In genomic region chr16:8868272-8869211, GRCh38 we compare ENCODE assay signal across 1 cellular context.
TF ChIP-seq lines count a peak whose summit lies in the region.

Gene CARHSP1, minus strand, starts transcription at chr16:8869006. Its CDS starts 9,678 bp downstream, at chr16:8859328.

TF ChIP-seq in HepG2, 621 proteins besides CTCF, POLR2A, EP300 and RAD21 (continued from another document and continues in another):
- TF ChIP-seq GMEB1 (CRISPR knock-in tag; IDR thresholded peaks at IDR 0.05; ENCODE audit: borderline replicate concordance) (peak; percentile 32; the same call in 1 of the 2 replicates), BRCA1 (CRISPR knock-in tag; IDR thresholded peaks at IDR 0.05) (no peak), ZNF740 (CRISPR knock-in tag; IDR thresholded peaks at IDR 0.05) (peak; percentile 82), THAP11 (CRISPR knock-in tag; IDR thresholded peaks at IDR 0.05) (peak; percentile 51; the same call in 1 of the 2 replicates), ZC3H4 (CRISPR knock-in tag; IDR thresholded peaks at IDR 0.05; ENCODE audit: borderline replicate concordance) (0 out of 2 replicates have a peak, but pooled peaks have one; percentile 57), TEF (CRISPR knock-in tag; IDR thresholded peaks at IDR 0.05) (no peak), ZNF543 (CRISPR knock-in tag; IDR thresholded peaks at IDR 0.05) (no peak; the same call in 1 of the 2 replicates), ZNF562 (CRISPR knock-in tag; IDR thresholded peaks at IDR 0.05; ENCODE audit: borderline replicate concordance) (no peak), EEA1 (CRISPR knock-in tag; IDR thresholded peaks at IDR 0.05; ENCODE audit: borderline replicate concordance) (no peak; the same call in 1 of the 2 replicates), TOE1 (CRISPR knock-in tag; IDR thresholded peaks at IDR 0.05) (no peak), ZNF180 (CRISPR knock-in tag; IDR thresholded peaks at IDR 0.05; ENCODE audit: borderline replicate concordance, low read depth) (0 out of 2 replicates have a peak, but pooled peaks have one; percentile 42), ZNF75D (CRISPR knock-in tag; IDR thresholded peaks at IDR 0.05; ENCODE audit: borderline replicate concordance) (no peak), ZNF510 (CRISPR knock-in tag; IDR thresholded peaks at IDR 0.05; ENCODE audit: low read depth) (no peak), ZNF280B (CRISPR knock-in tag; IDR thresholded peaks at IDR 0.05; ENCODE audit: borderline replicate concordance) (no peak; the same call in 1 of the 2 replicates), ZNF235 (CRISPR knock-in tag; IDR thresholded peaks at IDR 0.05; ENCODE audit: borderline replicate concordance) (no peak; the same call in 1 of the 2 replicates), SKI (IDR thresholded peaks at IDR 0.05; ENCODE audit: partially characterized antibody) (no peak), ZNF530 (CRISPR knock-in tag; IDR thresholded peaks at IDR 0.05; ENCODE audit: low read depth) (0 out of 2 replicates have a peak, but pooled peaks have one; percentile 21), KLF13 (CRISPR knock-in tag; IDR thresholded peaks at IDR 0.05) (peak; percentile 84; the same call in 1 of the 2 replicates), ZNF770 (CRISPR knock-in tag; IDR thresholded peaks at IDR 0.05) (no peak), SMC3 (IDR thresholded peaks at IDR 0.05; ENCODE audit: low read length) (no peak), ZNF83 (CRISPR knock-in tag; IDR thresholded peaks at IDR 0.05; ENCODE audit: borderline replicate concordance) (no peak; the same call in 1 of the 2 replicates), ZFP1 (CRISPR knock-in tag; IDR thresholded peaks at IDR 0.05) (no peak), ZNF569 (CRISPR knock-in tag; IDR thresholded peaks at IDR 0.05; ENCODE audit: borderline replicate concordance) (no peak; the same call in 1 of the 2 replicates), ISX (CRISPR knock-in tag; conservative IDR thresholded peaks at IDR 0.05) (no peak), TSC22D2 (CRISPR knock-in tag; IDR thresholded peaks at IDR 0.05; ENCODE audit: borderline replicate concordance) (no peak), ZMYM3 (CRISPR knock-in tag; IDR thresholded peaks at IDR 0.05) (peak; percentile 85), U2AF1 (optimal IDR thresholded peaks at IDR 0.05; ENCODE audit: low read depth, low read length) (peak; percentile 49), ZNF234 (CRISPR knock-in tag; conservative IDR thresholded peaks at IDR 0.05) (no peak), RFX1 (IDR thresholded peaks at IDR 0.05) (no peak), PAX8 (CRISPR knock-in tag; IDR thresholded peaks at IDR 0.05; ENCODE audit: borderline replicate concordance) (no peak), ZFYVE20 (CRISPR knock-in tag; IDR thresholded peaks at IDR 0.05; ENCODE audit: borderline replicate concordance, low read depth) (peak; percentile 84; the same call in 1 of the 2 replicates), DPF2 (CRISPR knock-in tag; IDR thresholded peaks at IDR 0.05; ENCODE audit: borderline replicate concordance, low read depth) (no peak), KLF9 (CRISPR knock-in tag; IDR thresholded peaks at IDR 0.05; ENCODE audit: low read depth) (peak; percentile 99), MEF2D (CRISPR knock-in tag; IDR thresholded peaks at IDR 0.05) (peak; percentile 79; the same call in 1 of the 2 replicates), ZNF121 (CRISPR knock-in tag; IDR thresholded peaks at IDR 0.05) (no peak; the same call in 1 of the 2 replicates), BRF2 (CRISPR knock-in tag; IDR thresholded peaks at IDR 0.05) (no peak), ZSCAN20 (CRISPR knock-in tag; IDR thresholded peaks at IDR 0.05; ENCODE audit: borderline replicate concordance) (peak; percentile 57; the same call in 1 of the 2 replicates), FLYWCH1 (CRISPR knock-in tag; IDR thresholded peaks at IDR 0.05) (no peak), ZNF619 (CRISPR knock-in tag; IDR thresholded peaks at IDR 0.05) (no peak), ZNF747 (CRISPR knock-in tag; IDR thresholded peaks at IDR 0.05; ENCODE audit: borderline replicate concordance) (peak; percentile 88), ZNF33A (CRISPR knock-in tag; IDR thresholded peaks at IDR 0.05; ENCODE audit: borderline replicate concordance) (no peak), ZNF883 (CRISPR knock-in tag; IDR thresholded peaks at IDR 0.05; ENCODE audit: not compliant biosample characterization) (peak; percentile 97), ZNF207 (IDR thresholded peaks at IDR 0.05; ENCODE audit: borderline replicate concordance) (no peak), GPBP1L1 (CRISPR knock-in tag; IDR thresholded peaks at IDR 0.05) (no peak), TFE3 (CRISPR knock-in tag; IDR thresholded peaks at IDR 0.05) (no peak; the same call in 1 of the 2 replicates), NONO (IDR thresholded peaks at IDR 0.05) (no peak), NONO (CRISPR knock-in tag; conservative IDR thresholded peaks at IDR 0.05) (peak; percentile 55; the same call in 1 of the 2 replicates), ARNTL (CRISPR knock-in tag; IDR thresholded peaks at IDR 0.05) (no peak), ZNF652 (CRISPR knock-in tag; IDR thresholded peaks at IDR 0.05; ENCODE audit: borderline replicate concordance, low read depth) (no peak), MBD4 (IDR thresholded peaks at IDR 0.05; ENCODE audit: borderline replicate concordance, low read length) (no peak), TCF7L2 (IDR thresholded peaks at IDR 0.05; ENCODE audit: low read depth, low read length) (no peak), CREB1 (IDR thresholded peaks at IDR 0.05) (no peak), CREB1 (CRISPR knock-in tag; IDR thresholded peaks at IDR 0.05) (no peak), NFE2L2 (IDR thresholded peaks at IDR 0.05; ENCODE audit: low read length) (no peak), BATF2 (CRISPR knock-in tag; IDR thresholded peaks at IDR 0.05) (peak; percentile 66; the same call in 1 of the 2 replicates), SP5 (CRISPR knock-in tag; IDR thresholded peaks at IDR 0.05; ENCODE audit: borderline replicate concordance, low read depth) (no peak), ZGPAT (CRISPR knock-in tag; IDR thresholded peaks at IDR 0.05) (peak; percentile 67), HOXA7 (CRISPR knock-in tag; IDR thresholded peaks at IDR 0.05) (no peak), AHR (CRISPR knock-in tag; IDR thresholded peaks at IDR 0.05) (peak; percentile 63; the same call in 1 of the 2 replicates), ZNF564 (CRISPR knock-in tag; IDR thresholded peaks at IDR 0.05) (peak; percentile 22; the same call in 1 of the 2 replicates)
